ENCODE assay signal across 23 cellular contexts in genomic region chr11:35281169-35281591, GRCh38.
A peak's percentile ranks its signal among the peaks of the same experiment; 100 is the strongest.
DNase-seq lines count a peak whose midpoint lies in the region; ATAC-seq and TF ChIP-seq lines count a peak whose summit lies in the region.
"Had no signal": no experiment of that assay in that cellular context is flagged by ENCODE, and none has a peak within 500 bp of the region (broad histone marks: within the 10 kb centered on the region; RNA-seq: fewer than 3 reads in every experiment).

No MANE protein-coding gene starts in this region.

- H3K27ac ChIP-seq in gastroesophageal sphincter (peak overlapping the region; percentile 19 to 60 (median 56)), tibial artery (peak overlapping the region; percentile 65 to 76)
- no peak overlapping the region for H3K27ac ChIP-seq in CD8-positive, alpha-beta T cell (ENCODE audit: low read depth, low read length)
- H3K27ac ChIP-seq: ovary had no signal

- WGBS in gastroesophageal sphincter (ENCODE audit: low coverage in 1 of 2), 2 donors = 29 to 40% methylated on average over 3 to 5 of the region's 5 CpGs

- CTCF ChIA-PET in CD8-positive, alpha-beta T cell (lab: Charles Lee) = interaction anchor here (1.0 to 1.5 kb wide), 2 partner anchors 23 to 25 kb away, joined by 4 read pairs; no protein-coding TSS in a partner anchor

- ATAC-seq in gastroesophageal sphincter (peak; percentile 74), GM19328 (IDR thresholded peaks at IDR 0.05; ENCODE audit: unreplicated experiment) (no peak)
- no peak for ATAC-seq in CD8-positive, alpha-beta T cell
- ATAC-seq: activated T-cell treated with anti-CD3 and anti-CD28 coated beads, Interleukin-2, amount 50 U/mL, for 72 hours; natural killer cell had no signal

- H3K9me3 ChIP-seq in gastroesophageal sphincter (no peaks in the 10 kb centered on the region), tibial artery (no peaks in the 10 kb centered on the region)
- no peaks in the 10 kb centered on the region for H3K9me3 ChIP-seq in CD8-positive, alpha-beta T cell (ENCODE audit: low read length)
- H3K9me3 ChIP-seq: ovary had no signal

- no peak for TF ChIP-seq EP300 in gastroesophageal sphincter (IDR thresholded peaks at IDR 0.05)

- no peaks in the 10 kb centered on the region for H3K36me3 ChIP-seq in gastroesophageal sphincter
- H3K36me3 ChIP-seq in tibial artery = no peaks in the 10 kb centered on the region
- no peaks in the 10 kb centered on the region for H3K36me3 ChIP-seq in CD8-positive, alpha-beta T cell (ENCODE audit: insufficient read depth, low read length)
- H3K36me3 ChIP-seq: ovary had no signal

- POLR2A ChIA-PET in CD8-positive, alpha-beta T cell (lab: Charles Lee) = no interaction called here

- H3K27me3 ChIP-seq in gastroesophageal sphincter (no peaks in the 10 kb centered on the region), tibial artery (no peaks in the 10 kb centered on the region)
- H3K27me3 ChIP-seq in CD8-positive, alpha-beta T cell (ENCODE audit: insufficient read depth, low read length) = no peaks in the 10 kb centered on the region
- H3K27me3 ChIP-seq: ovary had no signal

- TF ChIP-seq POLR2A in gastroesophageal sphincter (IDR thresholded peaks at IDR 0.05) = no peak

- DNase-seq in cardiac fibroblast (ENCODE audit: low read depth in 2 of 2) (peak; percentile 35 to 61), retinal pigment epithelial cell (ENCODE audit: low read depth) (peak; percentile 55), tibial artery (peak in 1 of 2 donors; percentile 64), epidermal melanocyte (ENCODE audit: insufficient read length, low spot score) (no peak)
- DNase-seq in CD8-positive, alpha-beta T cell = no peak
- DNase-seq: activated CD4-positive, CD25-positive, alpha-beta regulatory T cell treated with anti-CD3 and anti-CD28 coated beads, Interleukin-2, amount 50 U/mL, for 72 hours; activated naive CD4-positive, alpha-beta T cell treated with anti-CD3 and anti-CD28 coated beads, Interleukin-2, amount 50 U/mL, for 16 hours; activated T-cell treated with anti-CD3 and anti-CD28 coated beads, Interleukin-2, amount 50 U/mL, for 72 hours; CD4-positive, alpha-beta memory T cell; DMS153; foreskin melanocyte; GF-D8; GOT3; kidney glomerular epithelial cell; natural killer cell; NCI-H1436; NCI-H524 treated with DMSO at 0.1 percent for 48 hours; ovary; RPMI8226; small intestine; stimulated activated CD4-positive, alpha-beta T cell treated with anti-CD3 and anti-CD28 coated beads, Interleukin-4, amount 100 ng/mL, for 1 hour had no signal

- H3K9me3 Mint-ChIP-seq in CD8-positive, alpha-beta T cell = no peaks in the 10 kb centered on the region
- H3K9me3 Mint-ChIP-seq: natural killer cell had no signal

- H3K4me3 ChIP-seq in cardiac fibroblast (replicated peaks in 1 of 2; ENCODE audit: low read depth in 2 of 2, low read length in 2 of 2) = no peak overlapping the region
- H3K4me3 ChIP-seq in gastroesophageal sphincter = no peak overlapping the region
- H3K4me3 ChIP-seq in retinal pigment epithelial cell (ENCODE audit: low read length) = no peak overlapping the region
- H3K4me3 ChIP-seq in tibial artery = no peak overlapping the region
- no peak overlapping the region for H3K4me3 ChIP-seq in CD8-positive, alpha-beta T cell (ENCODE audit: low read depth, low read length)
- H3K4me3 ChIP-seq: ovary had no signal

- intact Hi-C loops in tibial artery (cut with DNase I; ENCODE audit: low total_unique reads) = no loop called here
- intact Hi-C loops in CD8-positive, alpha-beta T cell (cut with DNase I, micrococcal nuclease) = no loop called here

- H3K36me3 Mint-ChIP-seq in CD8-positive, alpha-beta T cell = no peaks in the 10 kb centered on the region
- H3K36me3 Mint-ChIP-seq: CD4-positive, alpha-beta memory T cell; natural killer cell had no signal

- H3K4me1 Mint-ChIP-seq in CD8-positive, alpha-beta T cell (ENCODE audit: low read depth) = peaks cover 10% of the 10 kb centered on the region

- no peak overlapping the region for H3K27ac Mint-ChIP-seq in CD8-positive, alpha-beta T cell
- H3K27ac Mint-ChIP-seq: activated T-cell treated with anti-CD3 and anti-CD28 coated beads, Interleukin-2, amount 50 U/mL, for 72 hours; CD4-positive, alpha-beta memory T cell; natural killer cell had no signal

- no peaks in the 10 kb centered on the region for H3K27me3 Mint-ChIP-seq in CD8-positive, alpha-beta T cell (ENCODE audit: low read depth)
- H3K27me3 Mint-ChIP-seq: CD4-positive, alpha-beta memory T cell had no signal

- peaks cover 0 to 26% (median 5%) of the 10 kb centered on the region in 3 donors for H3K4me1 ChIP-seq in gastroesophageal sphincter
- peaks cover 0 to 46% (median 18%) of the 10 kb centered on the region in 4 donors for H3K4me1 ChIP-seq in tibial artery
- no peaks in the 10 kb centered on the region for H3K4me1 ChIP-seq in CD8-positive, alpha-beta T cell (ENCODE audit: insufficient read depth, low read length)

- no peak overlapping the region for H3K4me3 Mint-ChIP-seq in CD8-positive, alpha-beta T cell
- H3K4me3 Mint-ChIP-seq: activated T-cell treated with anti-CD3 and anti-CD28 coated beads, Interleukin-2, amount 50 U/mL, for 72 hours; CD4-positive, alpha-beta memory T cell; natural killer cell had no signal

- TF ChIP-seq CTCF in cardiac fibroblast (IDR thresholded peaks at IDR 0.05; ENCODE audit: low read depth, low read length) (no peak), gastroesophageal sphincter (IDR thresholded peaks at IDR 0.05) (no peak), retinal pigment epithelial cell (conservative IDR thresholded peaks at IDR 0.05; ENCODE audit: low read depth, low read length) (no peak), tibial artery (IDR thresholded peaks at IDR 0.05) (no peak)
- no peak for TF ChIP-seq CTCF in CD8-positive, alpha-beta T cell (IDR thresholded peaks at IDR 0.05)

Comparison
In these comparisons a context has a peak if more than half of its experiments do, and no peak if none do; other contexts are left out.
1. DNase-seq: peak in cardiac fibroblast (2 of 2) and retinal pigment epithelial cell (single experiment); none in epidermal melanocyte (single experiment) and CD8-positive, alpha-beta T cell (0 of 7).